In genomic region chr9:13082796-13083195, GRCh38 we compare ENCODE assay signal across 1 cellular context.
TF ChIP-seq lines count a peak whose summit lies in the region.

No MANE protein-coding gene starts in this region.

TF ChIP-seq in HepG2, 621 proteins besides CTCF, POLR2A, EP300 and RAD21 (continued from another document):
- TF ChIP-seq ZNF770 (CRISPR knock-in tag; IDR thresholded peaks at IDR 0.05) (no peak), RELA (CRISPR knock-in tag; IDR thresholded peaks at IDR 0.05) (no peak), BHLHE40 (IDR thresholded peaks at IDR 0.05; ENCODE audit: low read length) (no peak), ZNF264 (CRISPR knock-in tag; IDR thresholded peaks at IDR 0.05) (no peak)
